31 cellular contexts compared by ENCODE assay signal in the genomic region with DNA sequence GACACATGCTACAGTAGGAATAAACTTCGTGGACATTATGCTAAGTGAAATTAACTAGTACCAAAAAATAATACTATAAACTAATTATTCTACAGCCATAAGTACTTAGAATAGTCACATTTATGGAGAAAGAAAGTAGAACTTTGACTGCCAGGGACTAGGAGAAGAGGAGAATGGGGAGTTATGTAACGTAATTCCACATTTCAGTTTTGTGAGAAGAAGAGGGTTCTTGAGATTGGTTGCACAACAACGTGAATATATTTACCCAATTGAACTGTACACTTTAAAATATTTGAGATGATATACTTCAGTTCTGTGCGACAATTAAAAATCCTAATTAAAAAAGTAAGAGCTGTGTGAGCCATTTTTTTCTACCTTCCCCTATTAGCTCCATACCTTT.
"Had no signal": no experiment of that assay in that cellular context is flagged by ENCODE, and none has a peak within 500 bp of the region (broad histone marks: within the 10 kb centered on the region; RNA-seq: fewer than 3 reads in every experiment).

No MANE protein-coding gene starts in this region.

- H3K27me3 ChIP-seq: MG63 had no signal

- H3K27ac Mint-ChIP-seq: activated CD4-positive, alpha-beta T cell treated with anti-CD3 and anti-CD28 coated beads for 36 hours; activated CD4-positive, alpha-beta T cell treated with anti-CD3 and anti-CD28 coated beads, Interleukin-2, amount 10 ng/mL, durations not matched to agents 7 days and 5 days; activated CD8-positive, alpha-beta T cell treated with anti-CD3 and anti-CD28 coated beads, Interleukin-2, amount 10 ng/mL, durations not matched to agents 7 days and 5 days; activated naive CD4-positive, alpha-beta T cell treated with anti-CD3 and anti-CD28 coated beads, Interleukin-2, amount 10 ng/mL, durations not matched to agents 7 days and 5 days; activated naive CD8-positive, alpha-beta T cell; activated naive CD8-positive, alpha-beta T cell treated with anti-CD3 and anti-CD28 coated beads, Interleukin-2, amount 50 U/mL, for 24 hours; activated T-helper 1 cell treated with anti-CD3 and anti-CD28 coated beads, Interleukin-12 subunit alpha, Interleukin-12 subunit beta, Interleukin-2, Interleukin-4 antibody, amounts not matched to agents 30 ng/mL and 10 ng/mL and 1 ng/mL, durations not matched to agents 14 hours and 24 hours and 36 hours; brain; WTC11 had no signal

- H3K36me3 Mint-ChIP-seq: activated naive CD4-positive, alpha-beta T cell treated with anti-CD3 and anti-CD28 coated beads, Interleukin-2, amount 10 ng/mL, durations not matched to agents 7 days and 5 days; activated naive CD8-positive, alpha-beta T cell; brain; WTC11 had no signal

- DNase-seq: activated CD4-positive, alpha-beta T cell treated with anti-CD3 and anti-CD28 coated beads for 36 hours; activated CD4-positive, alpha-beta T cell treated with anti-CD3 and anti-CD28 coated beads, Interleukin-2, amount 10 ng/mL, durations not matched to agents 7 days and 5 days; activated CD4-positive, alpha-beta T cell treated with anti-CD3 and anti-CD28 coated beads, Interleukin-2, amount 50 U/mL, for 48 hours; activated CD8-positive, alpha-beta T cell treated with anti-CD3 and anti-CD28 coated beads, Interleukin-2, amount 10 ng/mL, durations not matched to agents 7 days and 5 days; activated effector memory CD4-positive, alpha-beta T cell treated with Interleukin-2 at 50 U/mL for 16 hours; activated naive CD4-positive, alpha-beta T cell treated with anti-CD3 and anti-CD28 coated beads, Interleukin-2, amount 10 ng/mL, durations not matched to agents 7 days and 5 days; activated naive CD8-positive, alpha-beta T cell treated with anti-CD3 and anti-CD28 coated beads, Interleukin-2, amount 50 U/mL, for 24 hours; activated T-cell treated with anti-CD3 and anti-CD28 coated beads for 4 hours; activated T-cell treated with anti-CD3 and anti-CD28 coated beads, Interleukin-2, amount 50 U/mL, for 4 hours; anterior cingulate cortex; caudate nucleus; Karpas-422; MG63; NCI-H1048; NCI-H1105 treated with DMSO at 0.1 percent for 48 hours; NCI-H1436; NCI-H1694; NCI-H1930; NCI-H2081 treated with DMSO at 0.1 percent for 48 hours; NCI-H226; NCI-H446 treated with DMSO at 0.1 percent for 48 hours; NCI-H82; NK-92 treated with Interleukin-12 subunit alpha and Interleukin-12 subunit beta, amount 100 ng/mL, for 24 hours; Right ventricle myocardium superior; T1000 had no signal

- H3K4me3 ChIP-seq: K562, MG63 had no signal

- H3K4me1 Mint-ChIP-seq: activated CD4-positive, alpha-beta T cell treated with anti-CD3 and anti-CD28 coated beads for 36 hours; activated CD4-positive, alpha-beta T cell treated with anti-CD3 and anti-CD28 coated beads, Interleukin-2, amount 10 ng/mL, durations not matched to agents 7 days and 5 days; activated naive CD4-positive, alpha-beta T cell treated with anti-CD3 and anti-CD28 coated beads, Interleukin-2, amount 10 ng/mL, durations not matched to agents 7 days and 5 days; activated naive CD8-positive, alpha-beta T cell treated with anti-CD3 and anti-CD28 coated beads, Interleukin-2, amount 50 U/mL, for 24 hours; brain had no signal

- H3K9me3 ChIP-seq: MG63 had no signal

- H3K27me3 Mint-ChIP-seq: activated CD4-positive, alpha-beta T cell treated with anti-CD3 and anti-CD28 coated beads for 36 hours; activated CD4-positive, alpha-beta T cell treated with anti-CD3 and anti-CD28 coated beads, Interleukin-2, amount 10 ng/mL, durations not matched to agents 7 days and 5 days; activated naive CD4-positive, alpha-beta T cell treated with anti-CD3 and anti-CD28 coated beads, Interleukin-2, amount 10 ng/mL, durations not matched to agents 7 days and 5 days; activated naive CD8-positive, alpha-beta T cell; activated naive CD8-positive, alpha-beta T cell treated with anti-CD3 and anti-CD28 coated beads, Interleukin-2, amount 50 U/mL, for 24 hours had no signal

- ATAC-seq: activated CD4-positive, alpha-beta T cell treated with anti-CD3 and anti-CD28 coated beads for 36 hours; activated CD4-positive, CD25-positive, alpha-beta regulatory T cell treated with anti-CD3 and anti-CD28 coated beads, Interleukin-2, amount 50 U/mL, for 24 hours; activated CD8-positive, alpha-beta T cell treated with anti-CD3 and anti-CD28 coated beads, Interleukin-2, amount 10 ng/mL, durations not matched to agents 7 days and 5 days; activated naive CD8-positive, alpha-beta T cell treated with anti-CD3 and anti-CD28 coated beads, Interleukin-2, amount 50 U/mL, for 24 hours; activated T-cell treated with anti-CD3 and anti-CD28 coated beads, Interleukin-2, amount 50 U/mL, for 4 hours; K562; WTC11 had no signal

- H3K4me3 Mint-ChIP-seq: activated CD4-positive, alpha-beta T cell treated with anti-CD3 and anti-CD28 coated beads for 36 hours; activated CD4-positive, alpha-beta T cell treated with anti-CD3 and anti-CD28 coated beads, Interleukin-2, amount 10 ng/mL, durations not matched to agents 7 days and 5 days; activated CD8-positive, alpha-beta T cell treated with anti-CD3 and anti-CD28 coated beads, Interleukin-2, amount 10 ng/mL, durations not matched to agents 7 days and 5 days; activated naive CD4-positive, alpha-beta T cell treated with anti-CD3 and anti-CD28 coated beads, Interleukin-2, amount 10 ng/mL, durations not matched to agents 7 days and 5 days; activated naive CD8-positive, alpha-beta T cell; activated naive CD8-positive, alpha-beta T cell treated with anti-CD3 and anti-CD28 coated beads, Interleukin-2, amount 50 U/mL, for 24 hours; activated T-cell treated with anti-CD3 and anti-CD28 coated beads, Interleukin-2, amount 50 U/mL, for 4 hours; activated T-helper 1 cell treated with anti-CD3 and anti-CD28 coated beads, Interleukin-12 subunit alpha, Interleukin-12 subunit beta, Interleukin-2, Interleukin-4 antibody, amounts not matched to agents 30 ng/mL and 10 ng/mL and 1 ng/mL, durations not matched to agents 14 hours and 24 hours and 36 hours; brain; WTC11 had no signal

- H3K9me3 Mint-ChIP-seq: activated CD4-positive, alpha-beta T cell treated with anti-CD3 and anti-CD28 coated beads, Interleukin-2, amount 10 ng/mL, durations not matched to agents 7 days and 5 days; activated naive CD4-positive, alpha-beta T cell treated with anti-CD3 and anti-CD28 coated beads, Interleukin-2, amount 10 ng/mL, durations not matched to agents 7 days and 5 days; activated T-helper 1 cell treated with anti-CD3 and anti-CD28 coated beads, Interleukin-12 subunit alpha, Interleukin-12 subunit beta, Interleukin-2, Interleukin-4 antibody, amounts not matched to agents 30 ng/mL and 10 ng/mL and 1 ng/mL, durations not matched to agents 14 hours and 24 hours and 36 hours; brain; WTC11 had no signal

- H3K36me3 ChIP-seq: MG63 had no signal
